In genomic region chr6:129717287-129717686, GRCh38 we compare ENCODE assay signal across 1 cellular context.
TF ChIP-seq lines count a peak whose summit lies in the region.

No MANE protein-coding gene starts in this region.

TF ChIP-seq in SK-N-SH treated with all-trans-retinoic acid at 6 μM for 48 hours, 23 proteins besides CTCF, POLR2A, EP300 and RAD21 (continued from another document):
- TF ChIP-seq PATZ1 (CRISPR knock-in tag; IDR thresholded peaks at IDR 0.05; ENCODE audit: borderline replicate concordance) (no peak), ZNF8 (CRISPR knock-in tag; IDR thresholded peaks at IDR 0.05) (no peak), TCF4 (CRISPR knock-in tag; IDR thresholded peaks at IDR 0.05; ENCODE audit: borderline replicate concordance) (no peak), TOX (CRISPR knock-in tag; IDR thresholded peaks at IDR 0.05; ENCODE audit: borderline replicate concordance) (no peak), ESRRG (CRISPR knock-in tag; IDR thresholded peaks at IDR 0.05) (no peak), CREB5 (CRISPR knock-in tag; IDR thresholded peaks at IDR 0.05; ENCODE audit: low read depth) (no peak), GLIS3 (CRISPR knock-in tag; IDR thresholded peaks at IDR 0.05) (no peak)
